ENCODE assay signal across 8 cellular contexts in the genomic region with DNA sequence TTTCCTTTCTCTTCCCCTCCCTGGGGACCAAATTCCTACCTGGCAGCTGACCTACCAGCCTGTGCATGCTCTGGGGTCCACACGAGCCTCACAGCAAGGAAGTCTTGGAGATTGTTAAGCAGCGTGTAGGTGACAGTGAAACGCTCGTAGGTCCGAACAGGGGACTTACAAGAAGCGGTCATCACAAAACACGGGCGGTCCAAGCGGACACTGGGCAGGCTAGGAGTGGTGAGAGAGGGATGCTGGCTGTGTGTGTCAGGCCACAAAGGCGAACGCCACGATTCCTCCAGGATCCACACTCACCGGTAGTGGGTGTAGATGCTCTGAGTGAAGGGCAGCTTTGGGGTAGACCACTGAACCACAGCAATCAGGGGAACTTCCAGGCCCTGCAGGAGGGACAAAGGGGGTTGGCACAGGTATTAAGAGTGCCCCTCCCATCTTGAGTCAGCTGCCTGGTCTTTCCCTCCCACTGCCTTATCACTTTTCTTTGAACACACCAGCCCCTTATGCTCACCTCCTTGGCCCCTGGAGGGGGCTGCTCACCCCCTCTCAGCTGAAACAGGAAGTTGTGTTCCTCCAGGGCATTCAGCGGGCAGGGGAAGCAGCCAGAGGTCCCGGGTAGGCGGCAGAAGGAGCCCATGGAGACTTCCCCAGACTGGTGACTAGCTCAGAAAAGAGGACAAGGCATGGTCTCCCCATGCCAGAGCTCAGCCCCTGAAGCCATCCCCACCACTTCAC. TPM values are rescaled to one million over a fixed set of nuclear protein-coding genes. Genes with fewer than 3 reads are reported as not detected.
A peak's percentile ranks its signal among the peaks of the same experiment; 100 is the strongest.
DNase-seq lines count a peak whose midpoint lies in the region; ATAC-seq, FAIRE-seq and TF ChIP-seq lines count a peak whose summit lies in the region.
"Had no signal": no experiment of that assay in that cellular context is flagged by ENCODE, and none has a peak within 500 bp of the region (broad histone marks: within the 10 kb centered on the region; RNA-seq: fewer than 3 reads in every experiment).

No MANE protein-coding gene starts in this region.

- peaks cover 19% of the 10 kb centered on the region for H3K4me1 ChIP-seq in NT2/D1 (ENCODE audit: insufficient read depth, insufficient read length)
- H3K4me1 ChIP-seq in colonic mucosa: peaks cover 37% of the 10 kb centered on the region
- H3K4me1 ChIP-seq in neutrophil (ENCODE audit: control insufficient read depth in 1 of 2, insufficient read depth in 1 of 2, low read depth in 1 of 2, low read length in 1 of 2): peaks cover 72 to 76% of the 10 kb centered on the region in 2 experiments
- peaks cover 4 to 8% of the 10 kb centered on the region in 2 donors for H3K4me1 ChIP-seq in kidney (ENCODE audit: control insufficient read depth in 1 of 2, insufficient read depth in 1 of 2, low read depth in 1 of 2, low read length in 2 of 2)

- H3K36me3 ChIP-seq in NT2/D1 (ENCODE audit: insufficient read depth, insufficient read length, low read length) (peaks cover 52% of the 10 kb centered on the region), colonic mucosa (no peaks in the 10 kb centered on the region), neutrophil (peaks cover 59% of the 10 kb centered on the region), kidney (ENCODE audit: control insufficient read depth in 1 of 2, insufficient read depth in 2 of 2, low read length in 2 of 2) (peaks cover 2 to 18% of the 10 kb centered on the region in 2 donors)

- H3K9ac ChIP-seq in NT2/D1 (ENCODE audit: insufficient read length, low read depth) (peak overlapping the region; percentile 70), colonic mucosa (ENCODE audit: low read depth in 2 of 2, low read length in 2 of 2) (peak overlapping the region in 1 of 2 donors; percentile 76), kidney (ENCODE audit: low read length in 2 of 2) (peak overlapping the region in 1 of 2 donors; percentile 12)

- peak; percentile 44 for DNase-seq in GM12865 (ENCODE audit: low read depth)
- DNase-seq in NT2/D1 (ENCODE audit: low read depth, low spot score): no peak
- no peak for DNase-seq in colonic mucosa
- no peak for DNase-seq in A172 (ENCODE audit: low spot score)
- DNase-seq in kidney: no peak

- H3K9me3 ChIP-seq in NT2/D1 (ENCODE audit: insufficient read depth, low read length): no peaks in the 10 kb centered on the region
- no peaks in the 10 kb centered on the region for H3K9me3 ChIP-seq in colonic mucosa
- H3K9me3 ChIP-seq in neutrophil: no peaks in the 10 kb centered on the region
- no peaks in the 10 kb centered on the region for H3K9me3 ChIP-seq in kidney (ENCODE audit: control insufficient read depth in 1 of 2, low read length in 2 of 2)

- H3K27me3 ChIP-seq in NT2/D1 (ENCODE audit: insufficient read depth, insufficient read length) (no peaks in the 10 kb centered on the region), colonic mucosa (no peaks in the 10 kb centered on the region), neutrophil (no peaks in the 10 kb centered on the region)

- intact Hi-C loops in colonic mucosa (cut with DNase I) (no loop called here), kidney (cut with DNase I) (no loop called here)

- H3K27ac ChIP-seq in colonic mucosa (peak overlapping the region; percentile 86), neutrophil (peak overlapping the region; percentile 86), kidney (ENCODE audit: low read depth in 2 of 2, low read length in 2 of 2) (no peak overlapping the region)

- ATAC-seq in HG02938 (IDR thresholded peaks at IDR 0.05; ENCODE audit: unreplicated experiment): no peak

- peak overlapping the region; percentile 78; the same call in 1 of the 2 replicates for H3K4me3 ChIP-seq in GM12865 (ENCODE audit: low read depth, low read length)
- H3K4me3 ChIP-seq in NT2/D1 (ENCODE audit: insufficient read length, low read depth): peak overlapping the region; percentile 11
- H3K4me3 ChIP-seq in colonic mucosa: peak overlapping the region; percentile 84
- peak overlapping the region; percentile 91 to 99 for H3K4me3 ChIP-seq in neutrophil (ENCODE audit: low read depth in 1 of 2, low read length in 1 of 2)
- no peak overlapping the region for H3K4me3 ChIP-seq in kidney (ENCODE audit: low read length in 2 of 2)

- no peak for FAIRE-seq in kidney (lab: Jason Lieb, UNC)
- FAIRE-seq: HTR-8/SVneo had no signal

- TF ChIP-seq CTCF in GM12865 (IDR thresholded peaks at IDR 0.05; ENCODE audit: insufficient read depth, low read depth, low read length, missing control alignments): no peak
- no peak for TF ChIP-seq CTCF in colonic mucosa (IDR thresholded peaks at IDR 0.05)
- TF ChIP-seq CTCF in neutrophil (IDR thresholded peaks at IDR 0.05): no peak
- no peak for TF ChIP-seq CTCF in kidney (IDR thresholded peaks at IDR 0.05; ENCODE audit: borderline replicate concordance, extremely low read depth, insufficient read depth)

RNA-seq across cellular contexts. Expression of a gene that starts 2.0 kb away (rescaled TPM):
- total RNA-seq in colonic mucosa (10 to 100 TPM; 40.3 to 69.5 TPM), kidney (27.1 TPM)
- 9.0 and 11.2 TPM in 2 replicates for total RNA-seq in A172 (2014; rRNA removed; shearing (Covaris generic))
- polyA plus RNA-seq in kidney (ENCODE audit: insufficient read depth, low read depth, low replicate concordance): 14.8 TPM

RNA-seq across cellular contexts. Expression of a gene that starts 7.8 kb away (rescaled TPM):
- total RNA-seq in colonic mucosa: 100 to 1,000 TPM; 230 to 268 TPM
- total RNA-seq in A172 (2014; rRNA removed; shearing (Covaris generic)): 154 and 178 TPM in 2 replicates
- 122 TPM for total RNA-seq in kidney
- polyA plus RNA-seq in kidney (ENCODE audit: insufficient read depth, low read depth, low replicate concordance): 470 TPM

RNA-seq across cellular contexts. Expression of a gene that starts 11.9 kb away (rescaled TPM):
- total RNA-seq in colonic mucosa (10 to 100 TPM in 1 of 2 donors, 1 to 10 TPM in 1; 5.2 to 11.6 TPM), kidney (3.2 TPM)
- total RNA-seq in A172 (2014; rRNA removed; shearing (Covaris generic)): 0.07 and 0.46 TPM in 2 replicates
- 1.2 TPM for polyA plus RNA-seq in kidney (ENCODE audit: insufficient read depth, low read depth, low replicate concordance)

RNA-seq across cellular contexts. Expression of a gene that starts 20.7 kb away (rescaled TPM):
- total RNA-seq in colonic mucosa (1 to 10 TPM; 4.0 to 7.6 TPM), kidney (1.8 TPM)
- 4.6 and 7.4 TPM in 2 replicates for total RNA-seq in A172 (2014; rRNA removed; shearing (Covaris generic))
- polyA plus RNA-seq in kidney (ENCODE audit: insufficient read depth, low read depth, low replicate concordance): 0.73 TPM

RNA-seq across cellular contexts. Expression of a gene that starts 21.2 kb away (rescaled TPM):
- total RNA-seq in colonic mucosa (1 to 10 TPM; 1.4 to 3.8 TPM), kidney (3.7 TPM)
- total RNA-seq in A172 (2014; rRNA removed; shearing (Covaris generic)): 2.9 and 9.0 TPM in 2 replicates
- 3.4 TPM for polyA plus RNA-seq in kidney (ENCODE audit: insufficient read depth, low read depth, low replicate concordance)

Comparison
In these comparisons a context has a peak if more than half of its experiments do, and no peak if none do; other contexts are left out.
1. H3K4me3 ChIP-seq: peak in GM12865 (single experiment), NT2/D1 (single experiment), colonic mucosa (single experiment) and neutrophil (2 of 2); none in kidney (0 of 2).
2. H3K27ac ChIP-seq: peak in colonic mucosa (single experiment) and neutrophil (single experiment); none in kidney (0 of 2).